ENCODE assay signal across 18 cellular contexts in the genomic region with DNA sequence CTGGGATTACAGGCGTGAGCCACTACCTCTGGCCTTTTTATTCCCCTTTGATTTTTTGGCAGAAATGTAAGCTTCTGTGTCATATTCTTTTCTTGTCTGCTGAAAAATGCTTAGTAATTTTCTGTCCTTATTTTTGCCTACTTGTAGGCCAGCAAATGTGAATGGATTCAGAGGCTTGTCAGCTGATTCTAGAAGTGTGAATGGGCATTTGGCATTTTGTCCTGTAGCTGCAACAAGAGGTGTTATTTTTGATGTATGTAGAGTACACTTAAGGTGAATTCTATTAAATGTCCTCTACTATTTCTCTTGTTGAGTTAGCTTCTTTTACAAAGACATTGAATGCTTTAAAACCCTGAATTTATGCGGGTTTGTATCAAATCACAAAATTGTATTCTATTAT. TPM values are rescaled to one million over a fixed set of nuclear protein-coding genes. Genes with fewer than 3 reads are reported as not detected.
DNase-seq lines count a peak whose midpoint lies in the region; ATAC-seq and TF ChIP-seq lines count a peak whose summit lies in the region.
"Had no signal": no experiment of that assay in that cellular context is flagged by ENCODE, and none has a peak within 500 bp of the region (broad histone marks: within the 10 kb centered on the region; RNA-seq: fewer than 3 reads in every experiment).

No MANE protein-coding gene starts in this region.

- TF ChIP-seq POLR2A in heart left ventricle (IDR thresholded peaks at IDR 0.05), result no peak

- peaks cover 3 to 84% (median 35%) of the 10 kb centered on the region in 12 donors for H3K4me1 ChIP-seq in heart left ventricle
- H3K4me1 ChIP-seq: A549 had no signal

- intact Hi-C loops in Right ventricle myocardium superior (cut with DNase I), result no loop called here
- intact Hi-C loops in cardiac septum (cut with DNase I), result no loop called here
- intact Hi-C loops in left ventricle myocardium superior (cut with micrococcal nuclease), result no loop called here
- intact Hi-C loops in heart left ventricle (cut with DNase I), result loop anchor here in 1 of 10 donors (10.0 kb wide), 1 partner anchor 53 kb away; no protein-coding TSS in a partner anchor

- H3K36me3 ChIP-seq in heart left ventricle, result peaks cover 0 to 28% (median 0%) of the 10 kb centered on the region in 9 donors
- H3K36me3 ChIP-seq: BLaER1 treated with 17β-estradiol and CSF1 and Interleukin-3, amounts not matched to agents 10 nM and 100 nM had no signal

- no peaks in the 10 kb centered on the region for H3K9me3 ChIP-seq in heart left ventricle
- H3K9me3 ChIP-seq: A549; BLaER1 treated with 17β-estradiol and CSF1 and Interleukin-3, amounts not matched to agents 10 nM and 100 nM; Caco-2 had no signal

- no peak overlapping the region for H3K4me3 ChIP-seq in heart left ventricle
- H3K4me3 ChIP-seq: A549; BLaER1 treated with 17β-estradiol and CSF1 and Interleukin-3, amounts not matched to agents 10 nM and 100 nM had no signal

- no peak for DNase-seq in Right ventricle myocardium superior
- no peak for DNase-seq in cardiac septum (ENCODE audit: low spot score)
- DNase-seq in left ventricle myocardium superior, result no peak
- no peak for DNase-seq in heart left ventricle
- peak; percentile 7 for DNase-seq in cerebellum (ENCODE audit: low spot score)
- DNase-seq: AML-193; Caco-2; Calu3; CD4-positive, alpha-beta T cell; CD8-positive, alpha-beta T cell; DMS79 treated with DMSO at 0.1 percent for 48 hours; GF-D8 had no signal

- peak overlapping the region in 1 of 12 donors; percentile 35 for H3K27ac ChIP-seq in heart left ventricle
- H3K27ac ChIP-seq: 22Rv1; A549; BLaER1 treated with 17β-estradiol and CSF1 and Interleukin-3, amounts not matched to agents 10 nM and 100 nM; C4-2B had no signal

- no peak for TF ChIP-seq CTCF in heart left ventricle (IDR thresholded peaks at IDR 0.05)

- WGBS in heart left ventricle, 4 donors, result 86 to 92% (median 88%) methylated on average over 2 of the region's 2 CpGs

- ATAC-seq in Right ventricle myocardium superior (ENCODE audit: poor library complexity), result peak; percentile 54
- peak; percentile 52 for ATAC-seq in left ventricle myocardium superior
- no peak for ATAC-seq in heart left ventricle
- ATAC-seq in HG02610 (IDR thresholded peaks at IDR 0.05; ENCODE audit: unreplicated experiment), result no peak
- no peak for ATAC-seq in GM21528 (IDR thresholded peaks at IDR 0.05; ENCODE audit: low FRiP score, unreplicated experiment)
- ATAC-seq: A549; CD8-positive, alpha-beta T cell had no signal

- no peaks in the 10 kb centered on the region for H3K27me3 ChIP-seq in heart left ventricle
- H3K27me3 ChIP-seq: BLaER1 treated with 17β-estradiol and CSF1 and Interleukin-3, amounts not matched to agents 10 nM and 100 nM had no signal

RNA-seq across cellular contexts. Expression of a gene that starts 50.0 kb away (rescaled TPM):
- 137 TPM for total RNA-seq in Right ventricle myocardium superior
- 202 TPM for total RNA-seq in cardiac septum
- 153 TPM for total RNA-seq in left ventricle myocardium superior
- total RNA-seq in heart left ventricle, result 100 to 1,000 TPM; 108 to 237 (median 168) TPM
- 10 to 100 TPM; 21.6 to 43.7 TPM for polyA plus RNA-seq in heart left ventricle
- 76.3 TPM for total RNA-seq in cerebellum

Comparison
In these comparisons a context has a peak if more than half of its experiments do, and no peak if none do; other contexts are left out.
1. ATAC-seq: peak in Right ventricle myocardium superior (single experiment) and left ventricle myocardium superior (single experiment); none in heart left ventricle (0 of 4), HG02610 (single experiment) and GM21528 (single experiment).